25 cellular contexts compared by ENCODE assay signal in genomic region chr4:42713371-42713770, GRCh38. TPM values are rescaled to one million over a fixed set of nuclear protein-coding genes. Genes with fewer than 3 reads are reported as not detected.
DNase-seq lines count a peak whose midpoint lies in the region; TF ChIP-seq lines count a peak whose summit lies in the region.
"Had no signal": no experiment of that assay in that cellular context is flagged by ENCODE, and none has a peak within 500 bp of the region (broad histone marks: within the 10 kb centered on the region; RNA-seq: fewer than 3 reads in every experiment).

No MANE protein-coding gene starts in this region.

- no peak overlapping the region for H3K4me3 ChIP-seq in BE2C (ENCODE audit: low read depth, low read length)
- H3K4me3 ChIP-seq in neuronal stem cell (ENCODE audit: low read length in 2 of 2): no peak overlapping the region
- H3K4me3 ChIP-seq: A549, BLaER1 had no signal

- DNase-seq in BE2C (peak; percentile 55), SK-N-DZ (ENCODE audit: low spot score) (peak; percentile 26), neuronal stem cell (ENCODE audit: low spot score) (no peak), NCI-H2107 treated with DMSO at 0.1 percent for 48 hours (lab: John Stamatoyannopoulos, UW; ENCODE audit: unreplicated experiment) (no peak)
- no peak for DNase-seq in activated T-helper 2 cell treated with anti-CD3 and anti-CD28 coated beads, Interferon-gamma antibody, Interleukin-2, Interleukin-4, amounts not matched to agents 10 μg/mL and 5 μg/mL and 100 μg/mL, durations not matched to agents 14 hours and 24 hours and 36 hours (ENCODE audit: low spot score)
- no peak for DNase-seq in activated naive CD4-positive, alpha-beta T cell treated with Interleukin-2 at 50 U/mL for 16 hours
- DNase-seq: AML-193; C1 segment of cervical spinal cord; CD4-positive, alpha-beta memory T cell; CD4-positive, CD25-positive, alpha-beta regulatory T cell; CD8-positive, alpha-beta memory T cell; COR-L47; DMS 273 treated with DMSO at 0.1 percent for 48 hours; DMS153; DMS53; DMS79; DND-41; EL; GF-D8 had no signal

- no peak overlapping the region for H3K4ac ChIP-seq in neuronal stem cell (ENCODE audit: low read length)

- H3K36me3 Mint-ChIP-seq in activated T-helper 2 cell treated with anti-CD3 and anti-CD28 coated beads, Interferon-gamma antibody, Interleukin-2, Interleukin-4, amounts not matched to agents 10 μg/mL and 5 μg/mL and 100 μg/mL, durations not matched to agents 14 hours and 24 hours and 36 hours (ENCODE audit: low read depth): no peaks in the 10 kb centered on the region
- H3K36me3 Mint-ChIP-seq: CD14-positive monocyte; CD4-positive, alpha-beta memory T cell; CD4-positive, CD25-positive, alpha-beta regulatory T cell; CD8-positive, alpha-beta memory T cell had no signal

- H3K4me1 ChIP-seq in BE2C (peaks cover 14% of the 10 kb centered on the region), neuronal stem cell (ENCODE audit: control insufficient read depth in 2 of 2, insufficient read depth in 1 of 2, low read depth in 1 of 2, low read length in 2 of 2) (no peaks in the 10 kb centered on the region)
- H3K4me1 ChIP-seq: A549 had no signal

- H3K4me1 Mint-ChIP-seq in activated T-helper 2 cell treated with anti-CD3 and anti-CD28 coated beads, Interferon-gamma antibody, Interleukin-2, Interleukin-4, amounts not matched to agents 10 μg/mL and 5 μg/mL and 100 μg/mL, durations not matched to agents 14 hours and 24 hours and 36 hours (ENCODE audit: low read depth): no peaks in the 10 kb centered on the region
- H3K4me1 Mint-ChIP-seq: B cell had no signal

- no peak overlapping the region for H3K4me2 ChIP-seq in neuronal stem cell (ENCODE audit: insufficient read depth, low read length, poor library complexity, severe bottlenecking)
- H3K4me2 ChIP-seq: A549, BLaER1 had no signal

- no peak overlapping the region for H2BK5ac ChIP-seq in neuronal stem cell (ENCODE audit: low read length)

- WGBS in neuronal stem cell (ENCODE audit: extremely low coverage in 2 of 2, insufficient read length in 2 of 2, insufficient replicate concordance in 1 of 2), 2 donors: no CpG with 5 or more reads among the region's 3 CpGs

- no peaks in the 10 kb centered on the region for H3K27me3 ChIP-seq in BE2C
- no peaks in the 10 kb centered on the region for H3K27me3 ChIP-seq in neuronal stem cell (ENCODE audit: control insufficient read depth in 3 of 3, insufficient read depth in 3 of 3, low read depth in 1 of 3, low read length in 3 of 3)
- H3K27me3 ChIP-seq: BLaER1 had no signal

- H2AFZ ChIP-seq in neuronal stem cell (ENCODE audit: low read length): no peak overlapping the region

- peaks cover 5% of the 10 kb centered on the region for H3K27me3 Mint-ChIP-seq in activated T-helper 2 cell treated with anti-CD3 and anti-CD28 coated beads, Interferon-gamma antibody, Interleukin-2, Interleukin-4, amounts not matched to agents 10 μg/mL and 5 μg/mL and 100 μg/mL, durations not matched to agents 14 hours and 24 hours and 36 hours (ENCODE audit: low read depth)

- no peak overlapping the region for H2BK15ac ChIP-seq in neuronal stem cell (ENCODE audit: low read length)

- TF ChIP-seq CTCF in BE2C (IDR thresholded peaks at IDR 0.05; ENCODE audit: low read depth, low read length): peak; percentile 25

- H3K18ac ChIP-seq in neuronal stem cell (ENCODE audit: low read length): peak overlapping the region; percentile 20

- intact Hi-C loops in activated T-helper 2 cell treated with anti-CD3 and anti-CD28 coated beads, Interferon-gamma antibody, Interleukin-2, Interleukin-4, amounts not matched to agents 10 μg/mL and 5 μg/mL and 100 μg/mL, durations not matched to agents 14 hours and 24 hours and 36 hours (cut with micrococcal nuclease): no loop called here

- H3K9me3 Mint-ChIP-seq in activated T-helper 2 cell treated with anti-CD3 and anti-CD28 coated beads, Interferon-gamma antibody, Interleukin-2, Interleukin-4, amounts not matched to agents 10 μg/mL and 5 μg/mL and 100 μg/mL, durations not matched to agents 14 hours and 24 hours and 36 hours: no peaks in the 10 kb centered on the region
- H3K9me3 Mint-ChIP-seq: CD14-positive monocyte; CD4-positive, alpha-beta memory T cell; CD8-positive, alpha-beta memory T cell had no signal

- H3K36me3 ChIP-seq in BE2C (no peaks in the 10 kb centered on the region), neuronal stem cell (replicated peaks in 1 of 2; ENCODE audit: control insufficient read depth in 2 of 2, insufficient read depth in 2 of 2, low read length in 2 of 2) (no peaks in the 10 kb centered on the region)
- H3K36me3 ChIP-seq: BLaER1 had no signal

- H3K23ac ChIP-seq in neuronal stem cell (ENCODE audit: low read depth, low read length, poor library complexity): no peak overlapping the region

- H3K27ac ChIP-seq in neuronal stem cell (replicated peaks; ENCODE audit: low read length): no peak overlapping the region
- H3K27ac ChIP-seq: 22Rv1, A549, BLaER1 had no signal

- no peak overlapping the region for H3K14ac ChIP-seq in neuronal stem cell (ENCODE audit: low read length)

- H2BK120ac ChIP-seq in neuronal stem cell (ENCODE audit: low read depth, low read length): no peak overlapping the region

- no peaks in the 10 kb centered on the region for H3K79me1 ChIP-seq in neuronal stem cell (ENCODE audit: low read depth, low read length)

- H3K27ac Mint-ChIP-seq in activated T-helper 2 cell treated with anti-CD3 and anti-CD28 coated beads, Interferon-gamma antibody, Interleukin-2, Interleukin-4, amounts not matched to agents 10 μg/mL and 5 μg/mL and 100 μg/mL, durations not matched to agents 14 hours and 24 hours and 36 hours: no peak overlapping the region
- H3K27ac Mint-ChIP-seq: B cell; CD14-positive monocyte; CD4-positive, alpha-beta memory T cell; CD4-positive, CD25-positive, alpha-beta regulatory T cell had no signal

- no peak overlapping the region for H2BK12ac ChIP-seq in neuronal stem cell (ENCODE audit: low read length)

- H3K4me3 Mint-ChIP-seq in activated T-helper 2 cell treated with anti-CD3 and anti-CD28 coated beads, Interferon-gamma antibody, Interleukin-2, Interleukin-4, amounts not matched to agents 10 μg/mL and 5 μg/mL and 100 μg/mL, durations not matched to agents 14 hours and 24 hours and 36 hours (ENCODE audit: low read depth): no peak overlapping the region
- H3K4me3 Mint-ChIP-seq: B cell; CD14-positive monocyte; CD4-positive, alpha-beta memory T cell; CD4-positive, CD25-positive, alpha-beta regulatory T cell; CD8-positive, alpha-beta memory T cell had no signal

- H3K9me3 ChIP-seq in BE2C: no peaks in the 10 kb centered on the region
- H3K9me3 ChIP-seq in neuronal stem cell (replicated peaks in 1 of 2; ENCODE audit: control insufficient read depth in 2 of 2, insufficient read depth in 1 of 2, low read depth in 1 of 2, low read length in 2 of 2): no peaks in the 10 kb centered on the region
- H3K9me3 ChIP-seq: A549, BLaER1 had no signal

- no peak overlapping the region for H4K8ac ChIP-seq in neuronal stem cell (ENCODE audit: low read depth, low read length)

- no peak overlapping the region for H2AK5ac ChIP-seq in neuronal stem cell (ENCODE audit: low read depth, low read length)

- no peak overlapping the region for H3K9ac ChIP-seq in neuronal stem cell (ENCODE audit: low read depth, low read length, poor library complexity)
- H3K9ac ChIP-seq: BLaER1 had no signal

- no peak overlapping the region for H4K91ac ChIP-seq in neuronal stem cell (ENCODE audit: low read depth, low read length, poor library complexity)

RNA-seq across cellular contexts. Expression of gene ATP8A1, which starts 56.5 kb away (rescaled TPM):
- 15.0 TPM for polyA plus RNA-seq in BE2C (2012; ENCODE audit: insufficient read depth, insufficient read length, low read depth)
- polyA plus RNA-seq in SK-N-DZ (2014; cell fraction: cytosol; rRNA removed): 27.6 and 35.1 TPM in 2 replicates
- polyA plus RNA-seq in SK-N-DZ (2014; cell fraction: nucleus; rRNA removed): 45.9 and 51.7 TPM in 2 replicates
- 5.6 TPM for polyA plus RNA-seq in neuronal stem cell (2013, experiment 1 of 2)
- 5.9 TPM for polyA plus RNA-seq in neuronal stem cell (2013, experiment 2 of 2)
- total RNA-seq in activated T-helper 2 cell treated with anti-CD3 and anti-CD28 coated beads, Interferon-gamma antibody, Interleukin-2, Interleukin-4, amounts not matched to agents 10 μg/mL and 5 μg/mL and 100 μg/mL, durations not matched to agents 14 hours and 24 hours and 36 hours: 14.6 and 19.7 TPM in 2 replicates
- total RNA-seq: A172 had no signal

Comparison
In these comparisons a context has a peak if more than half of its experiments do, and no peak if none do; other contexts are left out.
1. DNase-seq: peak in BE2C (single experiment) and SK-N-DZ (single experiment); none in neuronal stem cell (single experiment), NCI-H2107 treated with DMSO at 0.1 percent for 48 hours (single experiment), activated T-helper 2 cell treated with anti-CD3 and anti-CD28 coated beads, Interferon-gamma antibody, Interleukin-2, Interleukin-4, amounts not matched to agents 10 μg/mL and 5 μg/mL and 100 μg/mL, durations not matched to agents 14 hours and 24 hours and 36 hours (single experiment) and activated naive CD4-positive, alpha-beta T cell treated with Interleukin-2 at 50 U/mL for 16 hours (single experiment).